Comparison of ENCODE assay signal across 13 cellular contexts in the genomic region with DNA sequence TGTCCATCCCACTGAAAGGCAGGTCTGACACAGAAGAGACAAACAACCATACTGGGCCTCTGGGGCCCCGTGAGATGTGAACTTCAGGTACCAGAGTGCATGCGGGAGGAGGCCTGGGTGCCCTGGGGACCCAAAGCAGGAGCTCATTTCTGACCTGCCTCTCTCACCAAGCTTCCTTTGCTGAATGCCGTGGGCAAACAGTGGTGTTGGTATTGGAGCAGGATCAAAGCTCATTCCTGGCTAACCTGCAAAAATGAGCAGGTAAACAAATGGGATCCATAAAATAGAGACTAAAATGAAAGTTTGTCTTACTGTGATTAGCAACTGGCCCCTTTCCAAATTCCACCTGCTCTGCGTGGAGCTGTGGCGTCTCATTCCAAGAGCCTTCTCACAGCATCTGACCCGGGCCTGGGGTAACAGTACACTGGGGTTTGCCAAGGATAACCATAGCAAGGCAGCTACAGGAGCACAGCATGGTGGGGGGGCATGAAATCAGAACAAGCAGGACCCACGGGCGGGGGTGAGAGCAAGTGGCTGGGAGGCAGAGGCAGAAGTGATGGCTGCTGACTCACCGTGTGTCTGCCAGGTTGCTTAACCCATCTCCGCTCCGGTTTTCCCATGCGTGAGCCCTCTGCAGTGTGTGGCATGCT.
DNase-seq lines count a peak whose midpoint lies in the region; ATAC-seq and TF ChIP-seq lines count a peak whose summit lies in the region.
"Had no signal": no experiment of that assay in that cellular context is flagged by ENCODE, and none has a peak within 500 bp of the region (broad histone marks: within the 10 kb centered on the region; RNA-seq: fewer than 3 reads in every experiment).

No MANE protein-coding gene starts in this region.

- TF ChIP-seq CTCF in right atrium auricular region (IDR thresholded peaks at IDR 0.05) (no peak), left lung (IDR thresholded peaks at IDR 0.05) (no peak), spleen (IDR thresholded peaks at IDR 0.05 in 8 of 11, conservative IDR thresholded peaks at IDR 0.05 in 3 of 11) (no peak)

- no peak for TF ChIP-seq POLR2A in spleen (IDR thresholded peaks at IDR 0.05)

- H3K9ac ChIP-seq in adipocyte (ENCODE audit: low read length): no peak overlapping the region

- H3K36me3 ChIP-seq in right atrium auricular region (no peaks in the 10 kb centered on the region), adipocyte (ENCODE audit: control insufficient read depth, insufficient read depth, low read length, severe bottlenecking) (no peaks in the 10 kb centered on the region), left lung (no peaks in the 10 kb centered on the region), spleen (no peaks in the 10 kb centered on the region)
- H3K36me3 ChIP-seq: suprapubic skin had no signal

- H3K9me3 ChIP-seq in right atrium auricular region (no peaks in the 10 kb centered on the region), adipocyte (ENCODE audit: control insufficient read depth, low read length) (no peaks in the 10 kb centered on the region), left lung (no peaks in the 10 kb centered on the region), spleen (no peaks in the 10 kb centered on the region)
- H3K9me3 ChIP-seq: suprapubic skin had no signal

- ATAC-seq in Right ventricle myocardium superior (ENCODE audit: poor library complexity) (no peak), left lung (peak; percentile 79), GM18861 (IDR thresholded peaks at IDR 0.05; ENCODE audit: unreplicated experiment) (no peak)

- H3K4me1 ChIP-seq in right atrium auricular region (no peaks in the 10 kb centered on the region), adipocyte (ENCODE audit: control insufficient read depth, insufficient read depth, low read length) (no peaks in the 10 kb centered on the region), left lung (no peaks in the 10 kb centered on the region), spleen (no peaks in the 10 kb centered on the region)

- H3K27ac ChIP-seq in right atrium auricular region: no peak overlapping the region
- no peak overlapping the region for H3K27ac ChIP-seq in left lung
- no peak overlapping the region for H3K27ac ChIP-seq in spleen
- H3K27ac ChIP-seq: dorsolateral prefrontal cortex, suprapubic skin had no signal

- peak; percentile 43 for DNase-seq in right atrium auricular region (ENCODE audit: low spot score)
- DNase-seq in Right ventricle myocardium superior: no peak
- peak; percentile 37 for DNase-seq in adipocyte (ENCODE audit: low read depth)
- DNase-seq in left lung: peak in 1 of 2 donors; percentile 37
- no peak for DNase-seq in AML-193 (lab: John Stamatoyannopoulos, UW)
- no peak for DNase-seq in DMS114 treated with DMSO at 0.1 percent for 48 hours (lab: John Stamatoyannopoulos, UW; ENCODE audit: unreplicated experiment)
- DNase-seq in spleen: no peak
- DNase-seq: activated CD8-positive, alpha-beta memory T cell treated with anti-CD3 and anti-CD28 coated beads for 24 hours; glutamatergic neuron; NCI-H1048 had no signal

- intact Hi-C loops in Right ventricle myocardium superior (cut with DNase I): no loop called here
- intact Hi-C loops in left lung (cut with DNase I): no loop called here
- intact Hi-C loops in spleen (cut with DNase I; ENCODE audit: low total_unique reads): no loop called here

- H3K4me3 ChIP-seq in right atrium auricular region (no peak overlapping the region), adipocyte (ENCODE audit: low read length) (no peak overlapping the region), left lung (no peak overlapping the region), spleen (no peak overlapping the region)
- H3K4me3 ChIP-seq: dorsolateral prefrontal cortex, suprapubic skin had no signal

- no peaks in the 10 kb centered on the region for H3K27me3 ChIP-seq in right atrium auricular region
- H3K27me3 ChIP-seq in adipocyte (replicated peaks; ENCODE audit: control insufficient read depth, insufficient read depth, low read length): peaks cover 3% of the 10 kb centered on the region
- peaks cover 0 to 80% of the 10 kb centered on the region in 2 donors for H3K27me3 ChIP-seq in left lung
- H3K27me3 ChIP-seq in spleen (replicated peaks in 1 of 7): peaks cover 0 to 69% (median 0%) of the 10 kb centered on the region in 7 donors

- WGBS in spleen, 5 donors: 58 to 80% (median 72%) methylated on average over 12 of the region's 12 CpGs

Comparison
In these comparisons a context has a peak if more than half of its experiments do, and no peak if none do; other contexts are left out.
1. DNase-seq: peak in right atrium auricular region (single experiment) and adipocyte (single experiment); none in Right ventricle myocardium superior (single experiment), AML-193 (0 of 2), DMS114 treated with DMSO at 0.1 percent for 48 hours (single experiment) and spleen (single experiment).